In genomic region chr1:31591425-31592093, GRCh38 we compare ENCODE assay signal across 10 cellular contexts. TPM values are rescaled to one million over a fixed set of nuclear protein-coding genes. Genes with fewer than 3 reads are reported as not detected.
DNase-seq lines count a peak whose midpoint lies in the region; ATAC-seq and TF ChIP-seq lines count a peak whose summit lies in the region.
"Had no signal": no experiment of that assay in that cellular context is flagged by ENCODE, and none has a peak within 500 bp of the region (broad histone marks: within the 10 kb centered on the region; RNA-seq: fewer than 3 reads in every experiment).

No MANE protein-coding gene starts in this region.

- no peaks in the 10 kb centered on the region for H3K36me3 Mint-ChIP-seq in activated naive CD4-positive, alpha-beta T cell treated with anti-CD3 and anti-CD28 coated beads, Interleukin-2, amount 50 U/mL, for 24 hours
- no peaks in the 10 kb centered on the region for H3K36me3 Mint-ChIP-seq in activated naive CD4-positive, alpha-beta T cell treated with anti-CD3 and anti-CD28 coated beads for 36 hours (ENCODE audit: low read depth)
- H3K36me3 Mint-ChIP-seq in activated B cell treated with CpG ODN at 0.5 μM for 24 hours (ENCODE audit: low read depth) = no peaks in the 10 kb centered on the region
- no peaks in the 10 kb centered on the region for H3K36me3 Mint-ChIP-seq in activated CD8-positive, alpha-beta T cell treated with anti-CD3 and anti-CD28 coated beads, Interleukin-2, amount 10 ng/mL, durations not matched to agents 7 days and 5 days (ENCODE audit: low read depth)

- peak overlapping the region; percentile 19 for H3K27ac Mint-ChIP-seq in activated naive CD4-positive, alpha-beta T cell treated with anti-CD3 and anti-CD28 coated beads, Interleukin-2, amount 50 U/mL, for 24 hours
- H3K27ac Mint-ChIP-seq in activated naive CD4-positive, alpha-beta T cell treated with anti-CD3 and anti-CD28 coated beads for 36 hours = no peak overlapping the region
- H3K27ac Mint-ChIP-seq in activated B cell treated with CpG ODN at 0.5 μM for 24 hours = no peak overlapping the region
- H3K27ac Mint-ChIP-seq in activated CD8-positive, alpha-beta T cell treated with anti-CD3 and anti-CD28 coated beads, Interleukin-2, amount 10 ng/mL, durations not matched to agents 7 days and 5 days = no peak overlapping the region

- TF ChIP-seq CTCF in activated B cell treated with CpG ODN at 0.5 μM for 24 hours (IDR thresholded peaks at IDR 0.05) (no peak), omental fat pad (IDR thresholded peaks at IDR 0.05) (no peak)

- POLR2A ChIA-PET in activated B cell treated with CpG ODN at 0.5 μM for 24 hours (lab: Charles Lee) = no interaction called here
- POLR2A ChIA-PET in activated CD8-positive, alpha-beta T cell treated with anti-CD3 and anti-CD28 coated beads, Interleukin-2, amount 10 ng/mL, durations not matched to agents 7 days and 5 days (lab: Charles Lee) = interaction anchor here (1.1 kb wide), 1 partner anchor 23 kb away, joined by 3 read pairs; no protein-coding TSS in a partner anchor

- DNase-seq in activated naive CD4-positive, alpha-beta T cell treated with anti-CD3 and anti-CD28 coated beads for 36 hours = no peak
- peak; percentile 4 for DNase-seq in activated B cell treated with CpG ODN at 0.5 μM for 24 hours
- DNase-seq in kidney glomerular epithelial cell (lab: John Stamatoyannopoulos, UW) = peak; percentile 97
- no peak for DNase-seq in activated CD8-positive, alpha-beta T cell treated with anti-CD3 and anti-CD28 coated beads, Interleukin-2, amount 10 ng/mL, durations not matched to agents 7 days and 5 days
- DNase-seq in superior temporal gyrus (ENCODE audit: extremely low spot score) = no peak
- no peak for DNase-seq in omental fat pad (ENCODE audit: low spot score)
- DNase-seq: activated CD4-positive, alpha-beta T cell treated with anti-CD3 and anti-CD28 coated beads, Interleukin-2, amount 50 U/mL, for 48 hours; left cardiac atrium had no signal

- intact Hi-C loops in activated naive CD4-positive, alpha-beta T cell treated with anti-CD3 and anti-CD28 coated beads for 36 hours (cut with micrococcal nuclease) = no loop called here
- intact Hi-C loops in activated B cell treated with CpG ODN at 0.5 μM for 24 hours (cut with micrococcal nuclease) = no loop called here

- peaks cover 22% of the 10 kb centered on the region for H3K27me3 Mint-ChIP-seq in activated naive CD4-positive, alpha-beta T cell treated with anti-CD3 and anti-CD28 coated beads, Interleukin-2, amount 50 U/mL, for 24 hours
- H3K27me3 Mint-ChIP-seq in activated naive CD4-positive, alpha-beta T cell treated with anti-CD3 and anti-CD28 coated beads for 36 hours (ENCODE audit: low read depth) = peaks cover 18% of the 10 kb centered on the region
- H3K27me3 Mint-ChIP-seq in activated B cell treated with CpG ODN at 0.5 μM for 24 hours = peaks cover 25% of the 10 kb centered on the region
- H3K27me3 Mint-ChIP-seq in activated CD8-positive, alpha-beta T cell treated with anti-CD3 and anti-CD28 coated beads, Interleukin-2, amount 10 ng/mL, durations not matched to agents 7 days and 5 days (ENCODE audit: low read depth) = peaks cover 8% of the 10 kb centered on the region

- ATAC-seq in activated B cell treated with CpG ODN at 0.5 μM for 24 hours (ENCODE audit: low read depth) (no peak), omental fat pad (ENCODE audit: low FRiP score) (no peak), esophagus mucosa (no peak)
- ATAC-seq in activated CD8-positive, alpha-beta T cell treated with anti-CD3 and anti-CD28 coated beads, Interleukin-2, amount 10 ng/mL, durations not matched to agents 7 days and 5 days = no peak
- ATAC-seq: left cardiac atrium had no signal

- no peaks in the 10 kb centered on the region for H3K4me1 Mint-ChIP-seq in activated naive CD4-positive, alpha-beta T cell treated with anti-CD3 and anti-CD28 coated beads, Interleukin-2, amount 50 U/mL, for 24 hours
- H3K4me1 Mint-ChIP-seq in activated naive CD4-positive, alpha-beta T cell treated with anti-CD3 and anti-CD28 coated beads for 36 hours (ENCODE audit: low read depth) = peaks cover 2% of the 10 kb centered on the region
- peaks cover 18% of the 10 kb centered on the region for H3K4me1 Mint-ChIP-seq in activated B cell treated with CpG ODN at 0.5 μM for 24 hours
- H3K4me1 Mint-ChIP-seq in activated CD8-positive, alpha-beta T cell treated with anti-CD3 and anti-CD28 coated beads, Interleukin-2, amount 10 ng/mL, durations not matched to agents 7 days and 5 days (ENCODE audit: low read depth) = no peaks in the 10 kb centered on the region

- H3K9me3 Mint-ChIP-seq in activated naive CD4-positive, alpha-beta T cell treated with anti-CD3 and anti-CD28 coated beads, Interleukin-2, amount 50 U/mL, for 24 hours = no peaks in the 10 kb centered on the region
- H3K9me3 Mint-ChIP-seq in activated naive CD4-positive, alpha-beta T cell treated with anti-CD3 and anti-CD28 coated beads for 36 hours = no peaks in the 10 kb centered on the region
- no peaks in the 10 kb centered on the region for H3K9me3 Mint-ChIP-seq in activated B cell treated with CpG ODN at 0.5 μM for 24 hours
- H3K9me3 Mint-ChIP-seq in activated CD8-positive, alpha-beta T cell treated with anti-CD3 and anti-CD28 coated beads, Interleukin-2, amount 10 ng/mL, durations not matched to agents 7 days and 5 days (ENCODE audit: insufficient read depth) = no peaks in the 10 kb centered on the region

- CTCF ChIA-PET in activated naive CD4-positive, alpha-beta T cell treated with anti-CD3 and anti-CD28 coated beads for 36 hours (lab: Charles Lee) = interaction anchor here (0.9 kb wide), 1 partner anchor 48 kb away, joined by 4 read pairs; no protein-coding TSS in a partner anchor
- CTCF ChIA-PET in activated B cell treated with CpG ODN at 0.5 μM for 24 hours (lab: Charles Lee) = interaction anchor here (1.2 to 1.4 kb wide), 2 partner anchors 11 to 38 kb away, joined by 3 to 4 read pairs; no protein-coding TSS in a partner anchor
- CTCF ChIA-PET in activated CD8-positive, alpha-beta T cell treated with anti-CD3 and anti-CD28 coated beads, Interleukin-2, amount 10 ng/mL, durations not matched to agents 7 days and 5 days (lab: Charles Lee) = interaction anchor here (0.7 to 1.5 kb wide), 7 partner anchors 17 to 47 kb away, joined by 3 to 4 read pairs (median 3); no protein-coding TSS in a partner anchor

- no peak overlapping the region for H3K4me3 Mint-ChIP-seq in activated naive CD4-positive, alpha-beta T cell treated with anti-CD3 and anti-CD28 coated beads, Interleukin-2, amount 50 U/mL, for 24 hours
- H3K4me3 Mint-ChIP-seq in activated naive CD4-positive, alpha-beta T cell treated with anti-CD3 and anti-CD28 coated beads for 36 hours = no peak overlapping the region
- H3K4me3 Mint-ChIP-seq in activated B cell treated with CpG ODN at 0.5 μM for 24 hours = no peak overlapping the region
- no peak overlapping the region for H3K4me3 Mint-ChIP-seq in activated CD8-positive, alpha-beta T cell treated with anti-CD3 and anti-CD28 coated beads, Interleukin-2, amount 10 ng/mL, durations not matched to agents 7 days and 5 days

RNA-seq across cellular contexts. Expression of gene TINAGL1, which starts 15.2 kb away (rescaled TPM):
- not detected for total RNA-seq in activated naive CD4-positive, alpha-beta T cell treated with anti-CD3 and anti-CD28 coated beads for 36 hours
- total RNA-seq in activated B cell treated with CpG ODN at 0.5 μM for 24 hours (not detected in 2 replicates), omental fat pad (100 to 1,000 TPM in 3 of 4 donors, 10 to 100 TPM in 1; 89.7 to 661 (median 197) TPM), esophagus mucosa (15.9 TPM)
- total RNA-seq in activated CD8-positive, alpha-beta T cell treated with anti-CD3 and anti-CD28 coated beads, Interleukin-2, amount 10 ng/mL, durations not matched to agents 7 days and 5 days = not detected

RNA-seq across cellular contexts. Expression of gene HCRTR1, which starts 25.9 kb away (rescaled TPM):
- total RNA-seq in activated naive CD4-positive, alpha-beta T cell treated with anti-CD3 and anti-CD28 coated beads for 36 hours = not detected
- total RNA-seq in activated B cell treated with CpG ODN at 0.5 μM for 24 hours = not detected in 2 replicates
- not detected for total RNA-seq in activated CD8-positive, alpha-beta T cell treated with anti-CD3 and anti-CD28 coated beads, Interleukin-2, amount 10 ng/mL, durations not matched to agents 7 days and 5 days
- total RNA-seq in omental fat pad = 1 to 10 TPM in 1 of 4 donors, not detected in 3; 1.6 TPM
- not detected for total RNA-seq in esophagus mucosa

RNA-seq across cellular contexts. Expression of gene PEF1, which starts 53.1 kb away (rescaled TPM):
- 10 to 100 TPM; 79.6 to 80.6 TPM for total RNA-seq in activated naive CD4-positive, alpha-beta T cell treated with anti-CD3 and anti-CD28 coated beads for 36 hours
- total RNA-seq in activated B cell treated with CpG ODN at 0.5 μM for 24 hours = 58.0 and 61.1 TPM in 2 replicates
- 10 to 100 TPM; 55.2 to 58.0 TPM for total RNA-seq in activated CD8-positive, alpha-beta T cell treated with anti-CD3 and anti-CD28 coated beads, Interleukin-2, amount 10 ng/mL, durations not matched to agents 7 days and 5 days
- 10 to 100 TPM; 54.7 to 73.5 (median 67.3) TPM for total RNA-seq in omental fat pad
- 44.0 TPM for total RNA-seq in esophagus mucosa

Comparison
In these comparisons a context has a peak if more than half of its experiments do, and no peak if none do; other contexts are left out.
1. DNase-seq: peak in activated B cell treated with CpG ODN at 0.5 μM for 24 hours (single experiment) and kidney glomerular epithelial cell (single experiment); none in activated naive CD4-positive, alpha-beta T cell treated with anti-CD3 and anti-CD28 coated beads for 36 hours (single experiment), activated CD8-positive, alpha-beta T cell treated with anti-CD3 and anti-CD28 coated beads, Interleukin-2, amount 10 ng/mL, durations not matched to agents 7 days and 5 days (single experiment), superior temporal gyrus (single experiment) and omental fat pad (single experiment).
2. RNA of gene TINAGL1, which starts 15.2 kb away (total RNA-seq): 89.7 to 661 TPM in omental fat pad and 15.9 TPM in esophagus mucosa (single experiment); not detected in activated naive CD4-positive, alpha-beta T cell treated with anti-CD3 and anti-CD28 coated beads for 36 hours, not detected in activated B cell treated with CpG ODN at 0.5 μM for 24 hours and not detected in activated CD8-positive, alpha-beta T cell treated with anti-CD3 and anti-CD28 coated beads, Interleukin-2, amount 10 ng/mL, durations not matched to agents 7 days and 5 days; every median in the first group is over 10 times any median in the second.